In the genomic region with DNA sequence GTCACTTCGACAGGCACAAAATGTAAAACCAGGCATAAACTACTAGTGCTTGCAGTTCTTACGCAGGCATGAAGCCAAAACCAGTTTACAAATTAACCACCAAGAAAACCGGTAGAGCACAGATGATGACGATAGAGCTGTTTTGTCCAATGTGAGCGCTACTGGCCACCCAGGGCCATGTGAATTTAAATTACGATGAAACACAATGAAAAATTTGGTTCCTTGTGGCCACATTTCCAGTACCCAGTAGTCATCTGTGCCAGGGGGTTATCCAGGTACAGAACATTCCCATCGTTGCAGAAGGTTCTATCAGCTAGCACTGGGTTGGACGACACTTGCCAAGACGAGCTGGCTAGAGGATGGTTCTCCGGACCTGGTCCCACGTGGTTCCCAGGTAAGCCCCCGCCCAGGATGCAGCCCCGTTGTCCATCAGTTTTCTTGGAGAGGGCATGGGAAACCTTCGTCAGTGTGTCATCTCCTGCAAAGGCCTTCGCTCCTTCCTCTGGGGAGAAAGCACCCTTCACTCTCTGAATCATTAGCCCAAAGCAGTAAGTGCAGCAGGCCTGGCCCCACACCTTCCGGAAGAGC, we compare ENCODE assay signal across 9 cellular contexts. TPM values are rescaled to one million over a fixed set of nuclear protein-coding genes. Genes with fewer than 3 reads are reported as not detected.
DNase-seq lines count a peak whose midpoint lies in the region; ATAC-seq lines count a peak whose summit lies in the region.
"Had no signal": no experiment of that assay in that cellular context is flagged by ENCODE, and none has a peak within 500 bp of the region (broad histone marks: within the 10 kb centered on the region; RNA-seq: fewer than 3 reads in every experiment).

No MANE protein-coding gene starts in this region.

- H3K36me3 ChIP-seq in rectal smooth muscle tissue (ENCODE audit: control insufficient read depth, insufficient read depth, low read length) (no peaks in the 10 kb centered on the region), SJCRH30 (no peaks in the 10 kb centered on the region; the same call in 1 of the 2 replicates)
- H3K36me3 ChIP-seq: sigmoid colon had no signal

- no peaks in the 10 kb centered on the region for H3K27me3 ChIP-seq in rectal smooth muscle tissue (ENCODE audit: control insufficient read depth, insufficient read depth, low read length)
- H3K27me3 ChIP-seq in SJCRH30: no peaks in the 10 kb centered on the region
- H3K27me3 ChIP-seq: sigmoid colon had no signal

- H3K9me3 ChIP-seq in SJCRH30 (replicated peaks): no peaks in the 10 kb centered on the region
- H3K9me3 ChIP-seq: sigmoid colon had no signal

- no peak for DNase-seq in activated T-cell treated with anti-CD3 and anti-CD28 coated beads, Interleukin-2, amount 50 U/mL, for 4 hours
- no peak for DNase-seq in activated T-cell treated with anti-CD3 and anti-CD28 coated beads, Interleukin-2, amount 50 U/mL, for 48 hours
- DNase-seq in activated CD4-positive, alpha-beta memory T cell treated with anti-CD3 and anti-CD28 coated beads, Interleukin-2, amount 10 ng/mL, durations not matched to agents 7 days and 5 days: no peak
- DNase-seq in immature natural killer cell (no peak), SJCRH30 (no peak), NCI-H2107 (lab: John Stamatoyannopoulos, UW) (no peak)

- no peak for ATAC-seq in activated T-cell treated with anti-CD3 and anti-CD28 coated beads, Interleukin-2, amount 50 U/mL, for 4 hours
- no peak for ATAC-seq in GM18861 (IDR thresholded peaks at IDR 0.05; ENCODE audit: unreplicated experiment)

- H3K36me3 Mint-ChIP-seq in activated T-cell treated with anti-CD3 and anti-CD28 coated beads, Interleukin-2, amount 50 U/mL, for 4 hours (ENCODE audit: insufficient read depth): no peaks in the 10 kb centered on the region
- peaks cover 12% of the 10 kb centered on the region for H3K36me3 Mint-ChIP-seq in activated CD4-positive, alpha-beta memory T cell treated with anti-CD3 and anti-CD28 coated beads, Interleukin-2, amount 10 ng/mL, durations not matched to agents 7 days and 5 days (ENCODE audit: low read depth)
- no peaks in the 10 kb centered on the region for H3K36me3 Mint-ChIP-seq in immature natural killer cell

- H3K27ac ChIP-seq in rectal smooth muscle tissue (ENCODE audit: low read depth, low read length): no peak overlapping the region
- no peak overlapping the region for H3K27ac ChIP-seq in SJCRH30

- H3K4me1 ChIP-seq in rectal smooth muscle tissue (ENCODE audit: control insufficient read depth, insufficient read depth, low read length) (peaks cover 25% of the 10 kb centered on the region), SJCRH30 (no peaks in the 10 kb centered on the region)

- H3K4me3 ChIP-seq in rectal smooth muscle tissue (ENCODE audit: low read length): no peak overlapping the region
- no peak overlapping the region for H3K4me3 ChIP-seq in SJCRH30

- POLR2A ChIA-PET in activated CD4-positive, alpha-beta memory T cell treated with anti-CD3 and anti-CD28 coated beads, Interleukin-2, amount 10 ng/mL, durations not matched to agents 7 days and 5 days (lab: Charles Lee): interaction anchor here (1.1 to 4.0 kb wide), 4 partner anchors 11 to 1003 kb away, joined by 3 to 52 read pairs (median 36); partner anchors contain the start of genes C11orf21, TSPAN32, TSSC4 and ZNF195

- no peak overlapping the region for H3K27ac Mint-ChIP-seq in activated CD4-positive, alpha-beta memory T cell treated with anti-CD3 and anti-CD28 coated beads, Interleukin-2, amount 10 ng/mL, durations not matched to agents 7 days and 5 days
- peak overlapping the region in 3 of 6 donors; percentile 28 to 45 (median 37) for H3K27ac Mint-ChIP-seq in immature natural killer cell

- peak overlapping the region; percentile 21 for H3K9ac ChIP-seq in rectal smooth muscle tissue (ENCODE audit: low read length)

- H3K4me3 Mint-ChIP-seq in activated T-cell treated with anti-CD3 and anti-CD28 coated beads, Interleukin-2, amount 50 U/mL, for 4 hours: peak overlapping the region; percentile 58
- peak overlapping the region; percentile 51 for H3K4me3 Mint-ChIP-seq in activated CD4-positive, alpha-beta memory T cell treated with anti-CD3 and anti-CD28 coated beads, Interleukin-2, amount 10 ng/mL, durations not matched to agents 7 days and 5 days
- peak overlapping the region; percentile 54 to 65 (median 59) for H3K4me3 Mint-ChIP-seq in immature natural killer cell

- peaks cover 23% of the 10 kb centered on the region for H3K4me1 Mint-ChIP-seq in activated T-cell treated with anti-CD3 and anti-CD28 coated beads, Interleukin-2, amount 50 U/mL, for 4 hours (ENCODE audit: low read depth)
- peaks cover 30% of the 10 kb centered on the region for H3K4me1 Mint-ChIP-seq in activated CD4-positive, alpha-beta memory T cell treated with anti-CD3 and anti-CD28 coated beads, Interleukin-2, amount 10 ng/mL, durations not matched to agents 7 days and 5 days
- peaks cover 22 to 32% of the 10 kb centered on the region in 2 donors for H3K4me1 Mint-ChIP-seq in immature natural killer cell

- CTCF ChIA-PET in activated CD4-positive, alpha-beta memory T cell treated with anti-CD3 and anti-CD28 coated beads, Interleukin-2, amount 10 ng/mL, durations not matched to agents 7 days and 5 days (lab: Charles Lee): interaction anchor here (3.6 kb wide), 1 partner anchor 71 kb away, joined by 15 read pairs; no protein-coding TSS in a partner anchor

- H3K9me3 Mint-ChIP-seq in activated T-cell treated with anti-CD3 and anti-CD28 coated beads, Interleukin-2, amount 50 U/mL, for 4 hours: no peaks in the 10 kb centered on the region
- H3K9me3 Mint-ChIP-seq in activated CD4-positive, alpha-beta memory T cell treated with anti-CD3 and anti-CD28 coated beads, Interleukin-2, amount 10 ng/mL, durations not matched to agents 7 days and 5 days: no peaks in the 10 kb centered on the region
- no peaks in the 10 kb centered on the region for H3K9me3 Mint-ChIP-seq in immature natural killer cell

- H3K27me3 Mint-ChIP-seq in activated T-cell treated with anti-CD3 and anti-CD28 coated beads, Interleukin-2, amount 50 U/mL, for 4 hours (ENCODE audit: low read depth): no peaks in the 10 kb centered on the region
- peaks cover 5% of the 10 kb centered on the region for H3K27me3 Mint-ChIP-seq in activated CD4-positive, alpha-beta memory T cell treated with anti-CD3 and anti-CD28 coated beads, Interleukin-2, amount 10 ng/mL, durations not matched to agents 7 days and 5 days
- peaks cover 5 to 13% (median 11%) of the 10 kb centered on the region in 3 donors for H3K27me3 Mint-ChIP-seq in immature natural killer cell (ENCODE audit: low read depth in 3 of 3)

RNA-seq across cellular contexts. Expression of gene CD81, which starts 1.1 kb away (rescaled TPM):
- total RNA-seq in activated T-cell treated with anti-CD3 and anti-CD28 coated beads, Interleukin-2, amount 50 U/mL, for 4 hours: 100 to 1,000 TPM; 205 to 227 (median 209) TPM
- total RNA-seq in activated CD4-positive, alpha-beta memory T cell treated with anti-CD3 and anti-CD28 coated beads, Interleukin-2, amount 10 ng/mL, durations not matched to agents 7 days and 5 days: 100 to 1,000 TPM; 192 TPM
- 10 to 100 TPM; 33.1 to 56.9 (median 49.7) TPM for polyA plus RNA-seq in immature natural killer cell
- 95.3 and 97.7 TPM in 2 replicates for total RNA-seq in SJCRH30 (2014; rRNA removed; shearing (Covaris generic))

RNA-seq across cellular contexts. Expression of gene TSSC4, which starts 24.5 kb away (rescaled TPM):
- 100 to 1,000 TPM; 119 to 127 (median 122) TPM for total RNA-seq in activated T-cell treated with anti-CD3 and anti-CD28 coated beads, Interleukin-2, amount 50 U/mL, for 4 hours
- 10 to 100 TPM; 46.4 to 46.5 TPM for total RNA-seq in activated CD4-positive, alpha-beta memory T cell treated with anti-CD3 and anti-CD28 coated beads, Interleukin-2, amount 10 ng/mL, durations not matched to agents 7 days and 5 days
- polyA plus RNA-seq in immature natural killer cell: 100 to 1,000 TPM in 2 of 3 donors, 10 to 100 TPM in 1; 87.7 to 111 (median 108) TPM
- 26.7 and 31.1 TPM in 2 replicates for total RNA-seq in SJCRH30 (2014; rRNA removed; shearing (Covaris generic))
